Comparison of ENCODE assay signal across 18 cellular contexts in genomic region chr5:121105921-121106320, GRCh38.
DNase-seq lines count a peak whose midpoint lies in the region; ATAC-seq and TF ChIP-seq lines count a peak whose summit lies in the region.
"Had no signal": no experiment of that assay in that cellular context is flagged by ENCODE, and none has a peak within 500 bp of the region (broad histone marks: within the 10 kb centered on the region; RNA-seq: fewer than 3 reads in every experiment).

No MANE protein-coding gene starts in this region.

- no peak for DNase-seq in DND-41
- DNase-seq in NCI-H69 (lab: John Stamatoyannopoulos, UW) = peak; percentile 30
- no peak for DNase-seq in stimulated activated CD4-positive, alpha-beta T cell treated with anti-CD3 and anti-CD28 coated beads, Interleukin-15, amount 100 ng/mL, for 24 hours
- DNase-seq in transverse colon = no peak
- DNase-seq: 8988T; ACHN; BE2C; C1 segment of cervical spinal cord; Caco-2; Calu3; CD4-positive, alpha-beta T cell; CD8-positive, alpha-beta T cell; DMS79 treated with DMSO at 0.1 percent for 48 hours; EL; GDM1 had no signal

- H4K20me1 ChIP-seq in DND-41 (ENCODE audit: insufficient read depth, low read length) = no peaks in the 10 kb centered on the region
- H4K20me1 ChIP-seq: BLaER1 had no signal

- no peak for TF ChIP-seq EP300 in transverse colon (IDR thresholded peaks at IDR 0.05; ENCODE audit: low read depth)

- no peak for ATAC-seq in DND-41 (ENCODE audit: insufficient read depth, low read depth)
- ATAC-seq in stimulated activated memory B cell treated with anti-CD40 and anti-IgM and Interleukin-4, amounts not matched to agents 10 μg/mL and 1 μg/mL and 100 μg/mL, for 72 hours = no peak
- ATAC-seq: CD8-positive, alpha-beta T cell; GM12878 had no signal

- no peak for TF ChIP-seq CTCF in DND-41 (IDR thresholded peaks at IDR 0.05; ENCODE audit: borderline replicate concordance, extremely low read depth, low read length, poor library complexity, severe bottlenecking)
- no peak for TF ChIP-seq CTCF in transverse colon (IDR thresholded peaks at IDR 0.05)

- no peak overlapping the region for H3K4me3 ChIP-seq in DND-41 (ENCODE audit: low read depth in 1 of 2, low read length in 2 of 2)
- H3K4me3 ChIP-seq in transverse colon = no peak overlapping the region
- H3K4me3 ChIP-seq: BLaER1, GM12878 had no signal

- H2AFZ ChIP-seq in DND-41 (ENCODE audit: low read depth, low read length) = peak overlapping the region; percentile 68; the same call in 1 of the 2 replicates

- H3K79me2 ChIP-seq in DND-41 (ENCODE audit: insufficient read depth, low read length) = no peaks in the 10 kb centered on the region

- peaks cover 6% of the 10 kb centered on the region for H3K9me3 ChIP-seq in DND-41 (ENCODE audit: insufficient read depth, low read length, severe bottlenecking)
- H3K9me3 ChIP-seq in transverse colon = no peaks in the 10 kb centered on the region
- H3K9me3 ChIP-seq: BE2C, Caco-2 had no signal

- WGBS in transverse colon (ENCODE audit: low coverage in 1 of 2), 2 donors = 70 to 84% methylated on average over 2 of the region's 2 CpGs

- no peak overlapping the region for H3K4me2 ChIP-seq in DND-41 (ENCODE audit: insufficient read depth, low read length)
- H3K4me2 ChIP-seq: BLaER1 had no signal

- H3K27ac ChIP-seq in DND-41 (ENCODE audit: low read length) (no peak overlapping the region), transverse colon (no peak overlapping the region)
- H3K27ac ChIP-seq: BLaER1 had no signal

- H3K9ac ChIP-seq in DND-41 (ENCODE audit: low read depth, low read length) = no peak overlapping the region
- H3K9ac ChIP-seq: BLaER1 had no signal

- no peaks in the 10 kb centered on the region for H3K4me1 Mint-ChIP-seq in stimulated activated memory B cell treated with anti-CD40 and anti-IgM and Interleukin-4, amounts not matched to agents 10 μg/mL and 1 μg/mL and 100 μg/mL, for 72 hours

- intact Hi-C loops in transverse colon (cut with DNase I; ENCODE audit: low total_unique reads) = no loop called here

- TF ChIP-seq POLR2A in transverse colon (IDR thresholded peaks at IDR 0.05) = no peak

- H3K4me3 Mint-ChIP-seq in stimulated activated memory B cell treated with anti-CD40 and anti-IgM and Interleukin-4, amounts not matched to agents 10 μg/mL and 1 μg/mL and 100 μg/mL, for 72 hours = no peak overlapping the region
- H3K4me3 Mint-ChIP-seq: CD4-positive, alpha-beta T cell; CD8-positive, alpha-beta T cell had no signal

- H3K36me3 ChIP-seq in DND-41 (ENCODE audit: insufficient read depth, low read length) (no peaks in the 10 kb centered on the region), transverse colon (no peaks in the 10 kb centered on the region)
- H3K36me3 ChIP-seq: BE2C, BLaER1 had no signal

- H3K4me1 ChIP-seq in DND-41 (ENCODE audit: insufficient read depth, low read length) (peaks cover 14% of the 10 kb centered on the region), transverse colon (no peaks in the 10 kb centered on the region)
- H3K4me1 ChIP-seq: BE2C, BLaER1, Caco-2 had no signal

- H3K27me3 Mint-ChIP-seq in stimulated activated memory B cell treated with anti-CD40 and anti-IgM and Interleukin-4, amounts not matched to agents 10 μg/mL and 1 μg/mL and 100 μg/mL, for 72 hours = no peaks in the 10 kb centered on the region
- H3K27me3 Mint-ChIP-seq: CD4-positive, alpha-beta T cell had no signal

- in situ Hi-C loops in transverse colon (cut with MboI; ENCODE audit: low pct_ligation_motif_present in 1 of 4, low pct_unique_long_range_greater_than_20kb in 1 of 4, low sequenced_read_pairs in 3 of 4) = no loop called here

- no peaks in the 10 kb centered on the region for H3K36me3 Mint-ChIP-seq in stimulated activated memory B cell treated with anti-CD40 and anti-IgM and Interleukin-4, amounts not matched to agents 10 μg/mL and 1 μg/mL and 100 μg/mL, for 72 hours
- H3K36me3 Mint-ChIP-seq: CD8-positive, alpha-beta T cell had no signal

- no peaks in the 10 kb centered on the region for H3K9me3 Mint-ChIP-seq in stimulated activated memory B cell treated with anti-CD40 and anti-IgM and Interleukin-4, amounts not matched to agents 10 μg/mL and 1 μg/mL and 100 μg/mL, for 72 hours
- H3K9me3 Mint-ChIP-seq: CD4-positive, alpha-beta T cell had no signal

- no peak overlapping the region for H3K27ac Mint-ChIP-seq in stimulated activated memory B cell treated with anti-CD40 and anti-IgM and Interleukin-4, amounts not matched to agents 10 μg/mL and 1 μg/mL and 100 μg/mL, for 72 hours
- H3K27ac Mint-ChIP-seq: CD4-positive, alpha-beta T cell; CD8-positive, alpha-beta T cell had no signal

- no peaks in the 10 kb centered on the region for H3K27me3 ChIP-seq in DND-41 (ENCODE audit: insufficient read depth, low read length, poor library complexity)
- H3K27me3 ChIP-seq in transverse colon = no peaks in the 10 kb centered on the region
- H3K27me3 ChIP-seq: BE2C, BLaER1 had no signal
